Comparison of ENCODE assay signal across 1 cellular context in the genomic region with DNA sequence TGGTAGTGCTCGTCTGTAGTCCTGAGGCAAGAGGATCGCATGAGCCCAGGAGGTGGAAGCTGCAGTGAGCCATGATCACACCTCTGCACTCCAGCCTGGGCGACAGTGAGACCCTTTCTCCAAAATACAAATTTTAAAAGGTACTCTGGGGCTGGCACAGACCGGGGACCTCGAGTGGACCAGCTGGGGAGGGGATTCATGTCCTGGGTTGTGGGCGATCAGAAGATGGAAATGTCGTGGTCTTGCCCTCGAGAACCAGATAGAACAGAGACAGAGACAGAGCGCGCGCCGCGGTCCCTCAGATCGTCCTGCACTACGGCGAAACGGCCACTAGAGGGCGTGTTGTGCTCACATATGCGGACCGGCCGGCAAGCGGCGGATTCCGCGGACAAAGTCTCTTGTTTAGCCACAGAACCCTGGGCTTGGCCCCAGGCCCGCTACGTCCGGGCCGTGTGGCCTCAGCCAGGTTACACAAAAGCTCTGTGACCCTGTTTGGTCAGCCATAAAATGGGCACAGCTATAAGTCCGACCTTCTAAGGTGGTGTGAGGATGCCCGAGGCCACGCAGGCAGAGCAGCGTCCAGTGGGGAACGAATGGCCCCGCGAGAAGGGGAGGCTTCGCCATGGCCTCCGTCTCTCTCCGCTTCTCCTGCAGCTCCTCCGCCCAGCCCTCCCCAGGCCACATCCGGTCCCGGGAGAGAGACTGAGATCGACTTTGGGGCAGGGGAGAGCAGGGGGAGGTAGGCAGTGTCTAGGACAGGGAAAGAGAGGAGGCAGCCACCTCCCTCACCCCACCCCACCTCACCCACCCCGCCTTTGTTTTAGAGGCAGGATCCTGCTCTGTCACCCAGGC.
A peak's percentile ranks its signal among the peaks of the same experiment; 100 is the strongest.
TF ChIP-seq lines count a peak whose summit lies in the region.

No MANE protein-coding gene starts in this region.

TF ChIP-seq in HepG2, 621 proteins besides CTCF, POLR2A, EP300 and RAD21 (continued from another document and continues in another):
- TF ChIP-seq, protein P1, sequence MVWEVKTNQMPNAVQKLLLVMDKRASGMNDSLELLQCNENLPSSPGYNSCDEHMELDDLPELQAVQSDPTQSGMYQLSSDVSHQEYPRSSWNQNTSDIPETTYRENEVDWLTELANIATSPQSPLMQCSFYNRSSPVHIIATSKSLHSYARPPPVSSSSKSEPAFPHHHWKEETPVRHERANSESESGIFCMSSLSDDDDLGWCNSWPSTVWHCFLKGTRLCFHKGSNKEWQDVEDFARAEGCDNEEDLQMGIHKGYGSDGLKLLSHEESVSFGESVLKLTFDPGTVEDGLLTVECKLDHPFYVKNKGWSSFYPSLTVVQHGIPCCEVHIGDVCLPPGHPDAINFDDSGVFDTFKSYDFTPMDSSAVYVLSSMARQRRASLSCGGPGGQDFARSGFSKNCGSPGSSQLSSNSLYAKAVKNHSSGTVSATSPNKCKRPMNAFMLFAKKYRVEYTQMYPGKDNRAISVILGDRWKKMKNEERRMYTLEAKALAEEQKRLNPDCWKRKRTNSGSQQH (CRISPR knock-in tag; IDR thresholded peaks at IDR 0.05; ENCODE audit: low read depth), result no peak
- TF ChIP-seq DMTF1 (CRISPR knock-in tag; IDR thresholded peaks at IDR 0.05) (no peak), SIN3B (IDR thresholded peaks at IDR 0.05; ENCODE audit: low read length) (peak; percentile 46; the same call in 1 of the 2 replicates), MEIS1 (CRISPR knock-in tag; IDR thresholded peaks at IDR 0.05; ENCODE audit: borderline replicate concordance) (no peak), SMYD3 (CRISPR knock-in tag; IDR thresholded peaks at IDR 0.05) (no peak), ZNF468 (CRISPR knock-in tag; IDR thresholded peaks at IDR 0.05) (no peak), ZFP90 (CRISPR knock-in tag; IDR thresholded peaks at IDR 0.05; ENCODE audit: borderline replicate concordance) (peak; percentile 71; the same call in 1 of the 2 replicates), USF2 (IDR thresholded peaks at IDR 0.05; ENCODE audit: low read depth, low read length) (no peak), USF2 (CRISPR knock-in tag; IDR thresholded peaks at IDR 0.05; ENCODE audit: borderline replicate concordance) (no peak), DNMT1 (CRISPR knock-in tag; IDR thresholded peaks at IDR 0.05) (peak; percentile 59; the same call in 1 of the 2 replicates), SP4 (CRISPR knock-in tag; IDR thresholded peaks at IDR 0.05) (peak; percentile 38; the same call in 1 of the 2 replicates), EED (CRISPR knock-in tag; IDR thresholded peaks at IDR 0.05) (peak; percentile 80; the same call in 1 of the 2 replicates), ATM (IDR thresholded peaks at IDR 0.05; ENCODE audit: borderline replicate concordance) (no peak), ZZZ3 (CRISPR knock-in tag; IDR thresholded peaks at IDR 0.05; ENCODE audit: borderline replicate concordance) (0 out of 2 replicates have a peak, but pooled peaks have one; percentile 38), ZNF703 (CRISPR knock-in tag; IDR thresholded peaks at IDR 0.05; ENCODE audit: borderline replicate concordance) (no peak), NFKB2 (CRISPR knock-in tag; IDR thresholded peaks at IDR 0.05; ENCODE audit: borderline replicate concordance) (peak; percentile 61; the same call in 1 of the 2 replicates), ZNF432 (CRISPR knock-in tag; IDR thresholded peaks at IDR 0.05; ENCODE audit: borderline replicate concordance) (no peak), ZNF253 (CRISPR knock-in tag; IDR thresholded peaks at IDR 0.05; ENCODE audit: borderline replicate concordance) (no peak), HMGXB3 (CRISPR knock-in tag; IDR thresholded peaks at IDR 0.05; ENCODE audit: borderline replicate concordance) (no peak), CREB1 (IDR thresholded peaks at IDR 0.05) (no peak), CREB1 (CRISPR knock-in tag; IDR thresholded peaks at IDR 0.05) (no peak), ARNTL (CRISPR knock-in tag; IDR thresholded peaks at IDR 0.05) (no peak), SNRNP70 (IDR thresholded peaks at IDR 0.05; ENCODE audit: low read depth, low read length) (no peak), KDM1A (CRISPR knock-in tag; IDR thresholded peaks at IDR 0.05) (peak; percentile 83)
- TF ChIP-seq, protein P2, sequence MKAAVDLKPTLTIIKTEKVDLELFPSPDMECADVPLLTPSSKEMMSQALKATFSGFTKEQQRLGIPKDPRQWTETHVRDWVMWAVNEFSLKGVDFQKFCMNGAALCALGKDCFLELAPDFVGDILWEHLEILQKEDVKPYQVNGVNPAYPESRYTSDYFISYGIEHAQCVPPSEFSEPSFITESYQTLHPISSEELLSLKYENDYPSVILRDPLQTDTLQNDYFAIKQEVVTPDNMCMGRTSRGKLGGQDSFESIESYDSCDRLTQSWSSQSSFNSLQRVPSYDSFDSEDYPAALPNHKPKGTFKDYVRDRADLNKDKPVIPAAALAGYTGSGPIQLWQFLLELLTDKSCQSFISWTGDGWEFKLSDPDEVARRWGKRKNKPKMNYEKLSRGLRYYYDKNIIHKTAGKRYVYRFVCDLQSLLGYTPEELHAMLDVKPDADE (CRISPR knock-in tag; IDR thresholded peaks at IDR 0.05), result no peak
- TF ChIP-seq, protein P3, sequence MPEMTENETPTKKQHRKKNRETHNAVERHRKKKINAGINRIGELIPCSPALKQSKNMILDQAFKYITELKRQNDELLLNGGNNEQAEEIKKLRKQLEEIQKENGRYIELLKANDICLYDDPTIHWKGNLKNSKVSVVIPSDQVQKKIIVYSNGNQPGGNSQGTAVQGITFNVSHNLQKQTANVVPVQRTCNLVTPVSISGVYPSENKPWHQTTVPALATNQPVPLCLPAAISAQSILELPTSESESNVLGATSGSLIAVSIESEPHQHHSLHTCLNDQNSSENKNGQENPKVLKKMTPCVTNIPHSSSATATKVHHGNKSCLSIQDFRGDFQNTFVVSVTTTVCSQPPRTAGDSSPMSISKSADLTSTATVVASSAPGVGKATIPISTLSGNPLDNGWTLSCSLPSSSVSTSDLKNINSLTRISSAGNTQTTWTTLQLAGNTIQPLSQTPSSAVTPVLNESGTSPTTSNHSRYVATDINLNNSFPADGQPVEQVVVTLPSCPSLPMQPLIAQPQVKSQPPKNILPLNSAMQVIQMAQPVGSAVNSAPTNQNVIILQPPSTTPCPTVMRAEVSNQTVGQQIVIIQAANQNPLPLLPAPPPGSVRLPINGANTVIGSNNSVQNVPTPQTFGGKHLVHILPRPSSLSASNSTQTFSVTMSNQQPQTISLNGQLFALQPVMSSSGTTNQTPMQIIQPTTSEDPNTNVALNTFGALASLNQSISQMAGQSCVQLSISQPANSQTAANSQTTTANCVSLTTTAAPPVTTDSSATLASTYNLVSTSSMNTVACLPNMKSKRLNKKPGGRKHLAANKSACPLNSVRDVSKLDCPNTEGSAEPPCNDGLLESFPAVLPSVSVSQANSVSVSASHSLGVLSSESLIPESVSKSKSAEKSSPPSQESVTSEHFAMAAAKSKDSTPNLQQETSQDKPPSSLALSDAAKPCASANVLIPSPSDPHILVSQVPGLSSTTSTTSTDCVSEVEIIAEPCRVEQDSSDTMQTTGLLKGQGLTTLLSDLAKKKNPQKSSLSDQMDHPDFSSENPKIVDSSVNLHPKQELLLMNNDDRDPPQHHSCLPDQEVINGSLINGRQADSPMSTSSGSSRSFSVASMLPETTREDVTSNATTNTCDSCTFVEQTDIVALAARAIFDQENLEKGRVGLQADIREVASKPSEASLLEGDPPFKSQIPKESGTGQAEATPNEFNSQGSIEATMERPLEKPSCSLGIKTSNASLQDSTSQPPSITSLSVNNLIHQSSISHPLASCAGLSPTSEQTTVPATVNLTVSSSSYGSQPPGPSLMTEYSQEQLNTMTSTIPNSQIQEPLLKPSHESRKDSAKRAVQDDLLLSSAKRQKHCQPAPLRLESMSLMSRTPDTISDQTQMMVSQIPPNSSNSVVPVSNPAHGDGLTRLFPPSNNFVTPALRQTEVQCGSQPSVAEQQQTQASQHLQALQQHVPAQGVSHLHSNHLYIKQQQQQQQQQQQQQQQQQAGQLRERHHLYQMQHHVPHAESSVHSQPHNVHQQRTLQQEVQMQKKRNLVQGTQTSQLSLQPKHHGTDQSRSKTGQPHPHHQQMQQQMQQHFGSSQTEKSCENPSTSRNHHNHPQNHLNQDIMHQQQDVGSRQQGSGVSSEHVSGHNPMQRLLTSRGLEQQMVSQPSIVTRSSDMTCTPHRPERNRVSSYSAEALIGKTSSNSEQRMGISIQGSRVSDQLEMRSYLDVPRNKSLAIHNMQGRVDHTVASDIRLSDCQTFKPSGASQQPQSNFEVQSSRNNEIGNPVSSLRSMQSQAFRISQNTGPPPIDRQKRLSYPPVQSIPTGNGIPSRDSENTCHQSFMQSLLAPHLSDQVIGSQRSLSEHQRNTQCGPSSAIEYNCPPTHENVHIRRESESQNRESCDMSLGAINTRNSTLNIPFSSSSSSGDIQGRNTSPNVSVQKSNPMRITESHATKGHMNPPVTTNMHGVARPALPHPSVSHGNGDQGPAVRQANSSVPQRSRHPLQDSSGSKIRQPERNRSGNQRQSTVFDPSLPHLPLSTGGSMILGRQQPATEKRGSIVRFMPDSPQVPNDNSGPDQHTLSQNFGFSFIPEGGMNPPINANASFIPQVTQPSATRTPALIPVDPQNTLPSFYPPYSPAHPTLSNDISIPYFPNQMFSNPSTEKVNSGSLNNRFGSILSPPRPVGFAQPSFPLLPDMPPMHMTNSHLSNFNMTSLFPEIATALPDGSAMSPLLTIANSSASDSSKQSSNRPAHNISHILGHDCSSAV (CRISPR knock-in tag; IDR thresholded peaks at IDR 0.05; ENCODE audit: borderline replicate concordance), result no peak
- TF ChIP-seq, protein P4, sequence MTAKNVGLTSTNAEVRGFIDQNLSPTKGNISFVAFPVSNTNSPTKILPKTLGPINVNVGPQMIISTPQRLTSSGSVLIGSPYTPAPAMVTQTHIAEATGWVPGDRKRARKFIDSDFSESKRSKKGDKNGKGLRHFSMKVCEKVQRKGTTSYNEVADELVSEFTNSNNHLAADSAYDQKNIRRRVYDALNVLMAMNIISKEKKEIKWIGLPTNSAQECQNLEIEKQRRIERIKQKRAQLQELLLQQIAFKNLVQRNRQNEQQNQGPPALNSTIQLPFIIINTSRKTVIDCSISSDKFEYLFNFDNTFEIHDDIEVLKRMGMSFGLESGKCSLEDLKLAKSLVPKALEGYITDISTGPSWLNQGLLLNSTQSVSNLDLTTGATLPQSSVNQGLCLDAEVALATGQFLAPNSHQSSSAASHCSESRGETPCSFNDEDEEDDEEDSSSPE (CRISPR knock-in tag; IDR thresholded peaks at IDR 0.05), result no peak
- TF ChIP-seq, protein P5, sequence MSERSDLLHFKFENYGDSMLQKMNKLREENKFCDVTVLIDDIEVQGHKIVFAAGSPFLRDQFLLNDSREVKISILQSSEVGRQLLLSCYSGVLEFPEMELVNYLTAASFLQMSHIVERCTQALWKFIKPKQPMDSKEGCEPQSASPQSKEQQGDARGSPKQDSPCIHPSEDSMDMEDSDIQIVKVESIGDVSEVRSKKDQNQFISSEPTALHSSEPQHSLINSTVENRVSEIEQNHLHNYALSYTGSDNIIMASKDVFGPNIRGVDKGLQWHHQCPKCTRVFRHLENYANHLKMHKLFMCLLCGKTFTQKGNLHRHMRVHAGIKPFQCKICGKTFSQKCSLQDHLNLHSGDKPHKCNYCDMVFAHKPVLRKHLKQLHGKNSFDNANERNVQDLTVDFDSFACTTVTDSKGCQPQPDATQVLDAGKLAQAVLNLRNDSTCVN (CRISPR knock-in tag; IDR thresholded peaks at IDR 0.05; ENCODE audit: borderline replicate concordance), result no peak
